ENCODE assay signal across 8 cellular contexts in genomic region chr19:35000647-35001501, GRCh38. TPM values are rescaled to one million over a fixed set of nuclear protein-coding genes. Genes with fewer than 3 reads are reported as not detected.
DNase-seq lines count a peak whose midpoint lies in the region; ATAC-seq and TF ChIP-seq lines count a peak whose summit lies in the region.

No MANE protein-coding gene starts in this region.

- no peaks in the 10 kb centered on the region for H3K9me3 ChIP-seq in suprapubic skin

- H3K9me3 Mint-ChIP-seq in activated CD8-positive, alpha-beta memory T cell treated with anti-CD3 and anti-CD28 coated beads, Interleukin-2, amount 10 ng/mL, durations not matched to agents 7 days and 5 days (ENCODE audit: low read depth) = no peaks in the 10 kb centered on the region

- H3K4me3 Mint-ChIP-seq in activated CD8-positive, alpha-beta memory T cell treated with anti-CD3 and anti-CD28 coated beads, Interleukin-2, amount 10 ng/mL, durations not matched to agents 7 days and 5 days = peak overlapping the region; percentile 91

- peak; percentile 21 for ATAC-seq in activated CD8-positive, alpha-beta memory T cell treated with anti-CD3 and anti-CD28 coated beads, Interleukin-2, amount 10 ng/mL, durations not matched to agents 7 days and 5 days
- no peak for ATAC-seq in HG03565 (IDR thresholded peaks at IDR 0.05; ENCODE audit: unreplicated experiment)

- H3K36me3 ChIP-seq in suprapubic skin = peaks cover 7% of the 10 kb centered on the region

- DNase-seq in AG08395 (ENCODE audit: low spot score) (peak; percentile 34), GM19238 (ENCODE audit: insufficient read length, low spot score) (peak; percentile 43), NCI-H2227 treated with DMSO at 0.1 percent for 48 hours (lab: John Stamatoyannopoulos, UW) (peak; percentile 93), epithelial cell of esophagus (ENCODE audit: low read depth) (peak; percentile 55), myocyte (ENCODE audit: low read depth) (peak; percentile 43), suprapubic skin (ENCODE audit: low spot score in 2 of 2) (no peak)
- peak; percentile 86 for DNase-seq in activated CD8-positive, alpha-beta memory T cell treated with anti-CD3 and anti-CD28 coated beads, Interleukin-2, amount 10 ng/mL, durations not matched to agents 7 days and 5 days

- H3K4me3 ChIP-seq in epithelial cell of esophagus (ENCODE audit: low read length) = peak overlapping the region; percentile 56
- peak overlapping the region; percentile 65 for H3K4me3 ChIP-seq in suprapubic skin

- H3K36me3 Mint-ChIP-seq in activated CD8-positive, alpha-beta memory T cell treated with anti-CD3 and anti-CD28 coated beads, Interleukin-2, amount 10 ng/mL, durations not matched to agents 7 days and 5 days = peaks cover 24% of the 10 kb centered on the region

- no peaks in the 10 kb centered on the region for H3K27me3 Mint-ChIP-seq in activated CD8-positive, alpha-beta memory T cell treated with anti-CD3 and anti-CD28 coated beads, Interleukin-2, amount 10 ng/mL, durations not matched to agents 7 days and 5 days

- TF ChIP-seq EP300 in suprapubic skin (IDR thresholded peaks at IDR 0.05) = no peak

- H3K27me3 ChIP-seq in suprapubic skin = no peaks in the 10 kb centered on the region

- CTCF ChIA-PET in activated CD8-positive, alpha-beta memory T cell treated with anti-CD3 and anti-CD28 coated beads, Interleukin-2, amount 10 ng/mL, durations not matched to agents 7 days and 5 days (lab: Charles Lee) = interaction anchor here (1.1 to 4.4 kb wide), 7 partner anchors 11 to 124 kb away, joined by 3 to 38 read pairs (median 3); no protein-coding TSS in a partner anchor

- no peak for TF ChIP-seq POLR2A in suprapubic skin (IDR thresholded peaks at IDR 0.05)

- WGBS in suprapubic skin = 4% methylated on average over 22 of the region's 46 CpGs

- H3K4me1 ChIP-seq in suprapubic skin = peaks cover 47% of the 10 kb centered on the region

- H3K4me1 Mint-ChIP-seq in activated CD8-positive, alpha-beta memory T cell treated with anti-CD3 and anti-CD28 coated beads, Interleukin-2, amount 10 ng/mL, durations not matched to agents 7 days and 5 days = peaks cover 69% of the 10 kb centered on the region

- H3K27ac Mint-ChIP-seq in activated CD8-positive, alpha-beta memory T cell treated with anti-CD3 and anti-CD28 coated beads, Interleukin-2, amount 10 ng/mL, durations not matched to agents 7 days and 5 days = peak overlapping the region; percentile 91

- H3K27ac ChIP-seq in suprapubic skin = peak overlapping the region; percentile 93

- no peak for TF ChIP-seq CTCF in epithelial cell of esophagus (IDR thresholded peaks at IDR 0.05; ENCODE audit: insufficient read depth, low read depth, low read length, missing control alignments)
- no peak for TF ChIP-seq CTCF in suprapubic skin (IDR thresholded peaks at IDR 0.05)

RNA-seq across cellular contexts. Expression of gene GRAMD1A, which starts 0.8 kb away (rescaled TPM):
- total RNA-seq in activated CD8-positive, alpha-beta memory T cell treated with anti-CD3 and anti-CD28 coated beads, Interleukin-2, amount 10 ng/mL, durations not matched to agents 7 days and 5 days = 100 to 1,000 TPM; 109 to 127 TPM
- total RNA-seq in myocyte (19.5 and 23.9 TPM in 2 replicates), suprapubic skin (10 to 100 TPM; 16.3 to 38.7 (median 20.8) TPM)
- polyA plus RNA-seq in myocyte (2012) = 40.5 TPM

RNA-seq across cellular contexts. Expression of gene SCN1B, which starts 29.4 kb away (rescaled TPM):
- total RNA-seq in activated CD8-positive, alpha-beta memory T cell treated with anti-CD3 and anti-CD28 coated beads, Interleukin-2, amount 10 ng/mL, durations not matched to agents 7 days and 5 days = under 1 TPM; 0.26 to 0.37 TPM
- total RNA-seq in myocyte (21.8 and 28.4 TPM in 2 replicates), suprapubic skin (1 to 10 TPM; 1.4 to 4.3 (median 2.9) TPM)
- polyA plus RNA-seq in myocyte (2012) = 5.1 TPM

RNA-seq across cellular contexts. Expression of gene ZNF792, which starts 36.8 kb away (rescaled TPM):
- total RNA-seq in activated CD8-positive, alpha-beta memory T cell treated with anti-CD3 and anti-CD28 coated beads, Interleukin-2, amount 10 ng/mL, durations not matched to agents 7 days and 5 days = 10 to 100 TPM; 13.5 to 15.3 TPM
- total RNA-seq in myocyte = 0.96 and 1.2 TPM in 2 replicates
- 0.71 TPM for polyA plus RNA-seq in myocyte (2012)
- total RNA-seq in suprapubic skin = 1 to 10 TPM; 2.5 to 6.5 (median 3.7) TPM

RNA-seq across cellular contexts. Expression of gene HPN, which starts 40.6 kb away (rescaled TPM):
- not detected for total RNA-seq in activated CD8-positive, alpha-beta memory T cell treated with anti-CD3 and anti-CD28 coated beads, Interleukin-2, amount 10 ng/mL, durations not matched to agents 7 days and 5 days
- total RNA-seq in myocyte (not detected in 2 replicates), suprapubic skin (1 to 10 TPM in 1 of 4 donors, under 1 TPM in 2, not detected in 1; 0.26 to 1.7 (median 0.56) TPM)
- not detected for polyA plus RNA-seq in myocyte (2012)

Comparison
In these comparisons a context has a peak if more than half of its experiments do, and no peak if none do; other contexts are left out.
1. DNase-seq: peak in AG08395 (single experiment), GM19238 (single experiment), NCI-H2227 treated with DMSO at 0.1 percent for 48 hours (single experiment), activated CD8-positive, alpha-beta memory T cell treated with anti-CD3 and anti-CD28 coated beads, Interleukin-2, amount 10 ng/mL, durations not matched to agents 7 days and 5 days (single experiment), epithelial cell of esophagus (single experiment) and myocyte (single experiment); none in suprapubic skin (0 of 2).